12 cellular contexts compared by ENCODE assay signal in the genomic region with DNA sequence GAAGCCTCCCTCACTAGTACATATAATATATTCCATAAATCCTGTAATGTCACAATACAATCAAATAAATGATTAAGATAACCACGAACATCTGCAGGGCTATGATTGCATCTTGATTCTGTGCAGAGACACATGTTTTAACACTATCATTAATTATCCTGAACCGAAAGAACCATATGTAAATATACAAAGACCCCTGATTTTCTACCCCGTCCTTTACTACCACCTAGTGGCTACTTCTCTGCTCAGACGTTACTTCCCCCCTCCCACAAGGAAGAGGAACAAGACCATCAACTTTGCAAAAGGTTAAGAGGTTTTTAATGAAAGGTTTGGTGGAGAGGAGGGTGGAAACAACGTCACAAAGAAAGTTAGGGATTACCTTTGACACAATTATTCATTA.
DNase-seq lines count a peak whose midpoint lies in the region; ATAC-seq and TF ChIP-seq lines count a peak whose summit lies in the region.
"Had no signal": no experiment of that assay in that cellular context is flagged by ENCODE, and none has a peak within 500 bp of the region (broad histone marks: within the 10 kb centered on the region; RNA-seq: fewer than 3 reads in every experiment).

No MANE protein-coding gene starts in this region.

- no peaks in the 10 kb centered on the region for H3K36me3 Mint-ChIP-seq in progenitor cell of endocrine pancreas (ENCODE audit: insufficient read depth)
- no peaks in the 10 kb centered on the region for H3K36me3 Mint-ChIP-seq in stimulated activated memory B cell treated with anti-CD40 and anti-IgM and Interleukin-4, amounts not matched to agents 10 μg/mL and 1 μg/mL and 100 μg/mL, for 72 hours
- H3K36me3 Mint-ChIP-seq: natural killer cell had no signal

- no peak overlapping the region for H3K4me3 ChIP-seq in brain microvascular endothelial cell (ENCODE audit: low read depth, low read length)

- H3K9me3 Mint-ChIP-seq in progenitor cell of endocrine pancreas (ENCODE audit: low read depth), result no peaks in the 10 kb centered on the region
- no peaks in the 10 kb centered on the region for H3K9me3 Mint-ChIP-seq in stimulated activated memory B cell treated with anti-CD40 and anti-IgM and Interleukin-4, amounts not matched to agents 10 μg/mL and 1 μg/mL and 100 μg/mL, for 72 hours
- H3K9me3 Mint-ChIP-seq: central memory CD8-positive, alpha-beta T cell; natural killer cell had no signal

- H3K4me3 Mint-ChIP-seq in progenitor cell of endocrine pancreas (ENCODE audit: low read depth), result no peak overlapping the region
- no peak overlapping the region for H3K4me3 Mint-ChIP-seq in stimulated activated memory B cell treated with anti-CD40 and anti-IgM and Interleukin-4, amounts not matched to agents 10 μg/mL and 1 μg/mL and 100 μg/mL, for 72 hours
- H3K4me3 Mint-ChIP-seq: central memory CD8-positive, alpha-beta T cell; natural killer cell had no signal

- peak; percentile 61 for TF ChIP-seq CTCF in brain microvascular endothelial cell (IDR thresholded peaks at IDR 0.05; ENCODE audit: low read depth, low read length, missing control alignments)
- TF ChIP-seq CTCF in progenitor cell of endocrine pancreas (IDR thresholded peaks at IDR 0.05; ENCODE audit: unreplicated experiment), result peak; percentile 61

- no peaks in the 10 kb centered on the region for H3K27me3 ChIP-seq in brain microvascular endothelial cell (replicated peaks)

- no peak for ATAC-seq in stimulated activated memory B cell treated with anti-CD40 and anti-IgM and Interleukin-4, amounts not matched to agents 10 μg/mL and 1 μg/mL and 100 μg/mL, for 72 hours
- no peak for ATAC-seq in HG03521 (IDR thresholded peaks at IDR 0.05; ENCODE audit: unreplicated experiment)
- ATAC-seq: natural killer cell had no signal

- no peak overlapping the region for H3K27ac ChIP-seq in brain microvascular endothelial cell

- H3K36me3 ChIP-seq in brain microvascular endothelial cell (replicated peaks), result no peaks in the 10 kb centered on the region

- DNase-seq in NCI-H2107 treated with DMSO at 0.1 percent for 48 hours (lab: John Stamatoyannopoulos, UW; ENCODE audit: unreplicated experiment) (peak; percentile 1), NCI-H2107 (lab: John Stamatoyannopoulos, UW) (no peak), Kasumi-1 (lab: John Stamatoyannopoulos, UW) (peak; percentile 26 to 62), brain microvascular endothelial cell (no peak), progenitor cell of endocrine pancreas (ENCODE audit: low spot score, unreplicated experiment) (no peak)
- no peak for DNase-seq in activated CD4-positive, alpha-beta T cell treated with anti-CD3 and anti-CD28 coated beads, Interleukin-2, amount 50 U/mL, for 1 hour
- DNase-seq: natural killer cell; SHP77; stimulated activated naive CD4-positive, alpha-beta T cell treated with Interleukin-2 at 50 U/mL for 16 hours had no signal

- no peak overlapping the region for H3K27ac Mint-ChIP-seq in progenitor cell of endocrine pancreas
- H3K27ac Mint-ChIP-seq in stimulated activated memory B cell treated with anti-CD40 and anti-IgM and Interleukin-4, amounts not matched to agents 10 μg/mL and 1 μg/mL and 100 μg/mL, for 72 hours, result no peak overlapping the region
- H3K27ac Mint-ChIP-seq: natural killer cell had no signal

- no peaks in the 10 kb centered on the region for H3K27me3 Mint-ChIP-seq in progenitor cell of endocrine pancreas
- no peaks in the 10 kb centered on the region for H3K27me3 Mint-ChIP-seq in stimulated activated memory B cell treated with anti-CD40 and anti-IgM and Interleukin-4, amounts not matched to agents 10 μg/mL and 1 μg/mL and 100 μg/mL, for 72 hours

- in situ Hi-C loops in brain microvascular endothelial cell (cut with HindIII; ENCODE audit: low pct_ligation_motif_present, low sequenced_read_pairs), result no loop called here

- H3K4me1 Mint-ChIP-seq in progenitor cell of endocrine pancreas (ENCODE audit: low read depth), result peaks cover 24% of the 10 kb centered on the region
- no peaks in the 10 kb centered on the region for H3K4me1 Mint-ChIP-seq in stimulated activated memory B cell treated with anti-CD40 and anti-IgM and Interleukin-4, amounts not matched to agents 10 μg/mL and 1 μg/mL and 100 μg/mL, for 72 hours
- H3K4me1 Mint-ChIP-seq: central memory CD8-positive, alpha-beta T cell; natural killer cell had no signal

Comparison
In these comparisons a context has a peak if more than half of its experiments do, and no peak if none do; other contexts are left out.
1. DNase-seq: peak in NCI-H2107 treated with DMSO at 0.1 percent for 48 hours (single experiment) and Kasumi-1 (2 of 2); none in NCI-H2107 (single experiment), brain microvascular endothelial cell (single experiment), progenitor cell of endocrine pancreas (single experiment) and activated CD4-positive, alpha-beta T cell treated with anti-CD3 and anti-CD28 coated beads, Interleukin-2, amount 50 U/mL, for 1 hour (single experiment).